In genomic region chr19:55210120-55210493, GRCh38 we compare ENCODE assay signal across 11 cellular contexts. TPM values are rescaled to one million over a fixed set of nuclear protein-coding genes. Genes with fewer than 3 reads are reported as not detected.
DNase-seq lines count a peak whose midpoint lies in the region; ATAC-seq, FAIRE-seq and TF ChIP-seq lines count a peak whose summit lies in the region.
"Had no signal": no experiment of that assay in that cellular context is flagged by ENCODE, and none has a peak within 500 bp of the region (broad histone marks: within the 10 kb centered on the region; RNA-seq: fewer than 3 reads in every experiment).

No MANE protein-coding gene starts in this region.

- peaks cover 18% of the 10 kb centered on the region for H3K79me2 ChIP-seq in K562 (ENCODE audit: control insufficient read depth, insufficient read depth, low read length)

- DNase-seq in COLO668 (lab: John Stamatoyannopoulos, UW; ENCODE audit: unreplicated experiment) (peak; percentile 74), M059J (ENCODE audit: low read depth) (peak; percentile 98), K562 (ENCODE audit: extremely low read depth in 1 of 4, low spot score in 3 of 4) (peak in 1 of 4 experiments; percentile 35), lung (ENCODE audit: low spot score) (no peak)
- DNase-seq in activated CD4-positive, alpha-beta T cell treated with anti-CD3 and anti-CD28 coated beads, Interleukin-2, amount 50 U/mL, for 4 hours: no peak
- DNase-seq: naive B cell; stimulated activated naive B cell treated with anti-CD40 and anti-IgM and Interleukin-4, amounts not matched to agents 10 μg/mL and 1 μg/mL and 100 μg/mL, for 72 hours had no signal

- no peak for TF ChIP-seq CTCF in K562 (IDR thresholded peaks at IDR 0.05 in 2 of 3, conservative IDR thresholded peaks at IDR 0.05 in 1 of 3; ENCODE audit: insufficient read depth in 2 of 3, low read depth in 1 of 3, low read length in 3 of 3)
- no peak for TF ChIP-seq CTCF in lung (IDR thresholded peaks at IDR 0.05; ENCODE audit: control extremely low read depth, extremely low read depth)

- TF ChIP-seq EP300 in K562 (IDR thresholded peaks at IDR 0.05; ENCODE audit: low read length): no peak

- TF ChIP-seq POLR2A in K562 (conservative IDR thresholded peaks at IDR 0.05): no peak

- FAIRE-seq in K562 (lab: Jason Lieb, UNC): peak; percentile 57

- H3K9me1 ChIP-seq in K562 (ENCODE audit: control insufficient read depth, insufficient read depth, low read length): no peaks in the 10 kb centered on the region

- ATAC-seq in K562: no peak
- peak; percentile 35 for ATAC-seq in lung (ENCODE audit: insufficient read depth, low FRiP score)
- no peak for ATAC-seq in GM18861 (IDR thresholded peaks at IDR 0.05; ENCODE audit: unreplicated experiment)
- no peak for ATAC-seq in GM19395 (IDR thresholded peaks at IDR 0.05; ENCODE audit: unreplicated experiment)
- ATAC-seq in GM19397 (IDR thresholded peaks at IDR 0.05; ENCODE audit: unreplicated experiment): no peak
- ATAC-seq: stimulated activated naive B cell treated with anti-CD40 and anti-IgM and Interleukin-4, amounts not matched to agents 10 μg/mL and 1 μg/mL and 100 μg/mL, for 72 hours had no signal

- peaks cover 29 to 30% of the 10 kb centered on the region in 2 experiments for H3K4me1 ChIP-seq in K562 (replicated peaks in 1 of 2; ENCODE audit: control insufficient read depth in 2 of 2, insufficient read depth in 2 of 2, low read length in 2 of 2)
- peaks cover 0 to 2% of the 10 kb centered on the region in 2 donors for H3K4me1 ChIP-seq in lung (ENCODE audit: control insufficient read depth in 2 of 2, insufficient read depth in 2 of 2, low read length in 2 of 2)

- CTCF ChIA-PET in K562 (lab: Yijun Ruan, JAX; ENCODE audit: low intra/inter-chr PET ratio): no interaction called here

- H3K27ac ChIP-seq in K562 (ENCODE audit: extremely low read depth, low read depth, low read length) (0 out of 3 replicates have a peak overlapping the region, but pooled peaks have one; percentile 9), lung (ENCODE audit: low read depth in 1 of 2, low read length in 1 of 2) (peak overlapping the region in 1 of 2 donors; percentile 84)

- H3K9me3 ChIP-seq in K562 (replicated peaks; ENCODE audit: control insufficient read depth, insufficient read depth, low read depth, low read length) (no peaks in the 10 kb centered on the region), lung (ENCODE audit: control insufficient read depth in 2 of 2, insufficient read depth in 1 of 2, low read length in 1 of 2) (peaks cover 2 to 5% of the 10 kb centered on the region in 2 donors)

- no peaks in the 10 kb centered on the region for H4K20me1 ChIP-seq in K562 (replicated peaks; ENCODE audit: control insufficient read depth, insufficient read depth, low read length)

- no TSS peak for BruUV-seq in K562 (replicated peaks; lab: Mats Ljungman, UMichigan)

- H2AFZ ChIP-seq in K562 (ENCODE audit: low read depth, low read length): no peak overlapping the region

- H3K27me3 ChIP-seq in K562 (ENCODE audit: control insufficient read depth in 2 of 2, insufficient read depth in 2 of 2, low read length in 2 of 2) (no peaks in the 10 kb centered on the region), lung (ENCODE audit: control insufficient read depth, insufficient read depth) (no peaks in the 10 kb centered on the region)

- in situ Hi-C loops in K562 (cut with MboI): no loop called here

- WGBS in K562 (ENCODE audit: insufficient coverage, low coverage, missing lambda C conversion rate): 59% methylated on average over 4 of the region's 4 CpGs
- 52 to 71% methylated on average over 4 of the region's 4 CpGs for WGBS in lung, 2 donors

- POLR2A ChIA-PET in K562 (lab: Yijun Ruan, JAX): interaction anchor here (1.3 to 1.8 kb wide), 4 partner anchors 35 to 198 kb away, joined by 3 to 6 read pairs (median 4); partner anchors contain the start of gene UBE2S

- H3K9ac ChIP-seq in K562 (ENCODE audit: insufficient read depth in 1 of 2, low read depth in 2 of 2, low read length in 2 of 2): no peak overlapping the region; a peak in 1 of 4 replicates

- H3K4me2 ChIP-seq in K562 (ENCODE audit: insufficient read depth, low read length): no peak overlapping the region

- H3K4me3 ChIP-seq in K562 (no peak overlapping the region), lung (no peak overlapping the region)

- intact Hi-C loops in K562 (cut with micrococcal nuclease): no loop called here

- no peak for TF ChIP-seq RAD21 in K562 (CRISPR knock-in tag; conservative IDR thresholded peaks at IDR 0.05 in 1 of 2, IDR thresholded peaks at IDR 0.05 in 1 of 2)

- H3K36me3 ChIP-seq in K562 (ENCODE audit: control insufficient read depth, insufficient read depth, low read length) (peaks cover 7% of the 10 kb centered on the region; the same call in 2 of the 3 replicates), lung (ENCODE audit: control insufficient read depth in 2 of 2, insufficient read depth in 2 of 2, low read length in 2 of 2) (no peaks in the 10 kb centered on the region)

RNA-seq across cellular contexts. Expression of gene PTPRH, which starts 0.8 kb away (rescaled TPM):
- 0.79 and 1.5 TPM in 2 replicates for total RNA-seq in M059J (2014; rRNA removed; shearing (Covaris generic))
- total RNA-seq in K562 (2011; cell fraction: chromatin; rRNA removed; ENCODE audit: low replicate concordance): 57.9 and 171 TPM in 2 replicates
- 67.1 and 78.4 TPM in 2 replicates for total RNA-seq in K562 (2011; cell fraction: nucleolus; rRNA removed)
- total RNA-seq in K562 (2011; cell fraction: nucleoplasm; rRNA removed): 53.0 and 59.6 TPM in 2 replicates
- total RNA-seq in K562 (2014; rRNA removed) (24.0 and 36.5 TPM in 2 replicates), K562 (2014; rRNA removed; fragmentation: Illumina TruSeq; extraction: Trizol) (14.7 and 17.6 TPM in 2 replicates), K562 (2015; rRNA removed; fragmentation: Illumina TruSeq; extraction: Trizol) (18.6 and 19.0 TPM in 2 replicates), K562 (2021) (25.5 and 26.4 TPM in 2 replicates), lung (1 to 10 TPM in 1 of 2 donors, under 1 TPM in 1; 0.37 to 1.3 TPM)
- polyA plus RNA-seq in K562 (2011; rRNA removed) (33.6 and 34.3 TPM in 2 replicates), K562 (2014; fragmentation: Illumina TruSeq; extraction: Trizol) (31.2 and 33.2 TPM in 2 replicates), K562 (2014; fragmentation: Nextera tagmentation; extraction: Ambion mirVana) (1 to 10 TPM in 1 of 2 experiments, under 1 TPM in 1; 0.87 to 2.9 TPM), K562 (2014; rRNA removed) (22.7 and 22.8 TPM in 2 replicates), lung (under 1 TPM; 0.22 to 0.65 TPM)
- polyA plus RNA-seq in K562 (2011; cell fraction: cytosol; rRNA removed): 31.6 and 38.9 TPM in 2 replicates
- 66.1 and 111 TPM in 2 replicates for polyA plus RNA-seq in K562 (2011; cell fraction: nucleus; rRNA removed)
- polyA plus RNA-seq in K562 (2012): 19.2 and 61.5 TPM in 2 replicates
- polyA minus RNA-seq in K562 (2011; rRNA and poly(A)+ RNA removed): 34.7 and 44.2 TPM in 2 replicates
- polyA minus RNA-seq in K562 (2011; cell fraction: cytosol; rRNA and poly(A)+ RNA removed): 15.8 and 20.3 TPM in 2 replicates
- polyA minus RNA-seq in K562 (2011; cell fraction: nucleus; rRNA and poly(A)+ RNA removed): 46.6 and 47.5 TPM in 2 replicates

RNA-seq across cellular contexts. Expression of gene TMEM86B, which starts 18.5 kb away (rescaled TPM):
- total RNA-seq in M059J (2014; rRNA removed; shearing (Covaris generic)): 1.2 and 1.7 TPM in 2 replicates
- total RNA-seq in K562 (2011; cell fraction: chromatin; rRNA removed; ENCODE audit: low replicate concordance): 8.0 and 35.1 TPM in 2 replicates
- 26.1 and 32.9 TPM in 2 replicates for total RNA-seq in K562 (2011; cell fraction: nucleolus; rRNA removed)
- total RNA-seq in K562 (2011; cell fraction: nucleoplasm; rRNA removed): 13.7 and 16.3 TPM in 2 replicates
- total RNA-seq in K562 (2014; rRNA removed) (3.9 and 4.6 TPM in 2 replicates), K562 (2014; rRNA removed; fragmentation: Illumina TruSeq; extraction: Trizol) (0.19 and 0.55 TPM in 2 replicates), K562 (2015; rRNA removed; fragmentation: Illumina TruSeq; extraction: Trizol) (2.1 TPM in 2 replicates), K562 (2021) (5.7 and 6.3 TPM in 2 replicates), lung (1 to 10 TPM; 1.8 to 4.7 TPM)
- polyA plus RNA-seq in K562 (2011; rRNA removed) (1.3 and 3.2 TPM in 2 replicates), K562 (2014; fragmentation: Illumina TruSeq; extraction: Trizol) (2.2 and 5.1 TPM in 2 replicates), K562 (2014; fragmentation: Nextera tagmentation; extraction: Ambion mirVana) (under 1 TPM; 0.28 to 0.41 TPM), K562 (2014; rRNA removed) (6.2 and 7.9 TPM in 2 replicates), lung (1 to 10 TPM; 3.9 to 5.3 TPM)
- 2.8 and 7.3 TPM in 2 replicates for polyA plus RNA-seq in K562 (2011; cell fraction: cytosol; rRNA removed)
- polyA plus RNA-seq in K562 (2011; cell fraction: nucleus; rRNA removed): 23.8 and 45.7 TPM in 2 replicates
- polyA plus RNA-seq in K562 (2012): 5.1 and 12.3 TPM in 2 replicates
- polyA minus RNA-seq in K562 (2011; rRNA and poly(A)+ RNA removed): 0.81 and 1.5 TPM in 2 replicates
- polyA minus RNA-seq in K562 (2011; cell fraction: cytosol; rRNA and poly(A)+ RNA removed): 1.2 TPM in 1 of 2 replicates, not detected in the other
- polyA minus RNA-seq in K562 (2011; cell fraction: nucleus; rRNA and poly(A)+ RNA removed): 4.4 and 5.9 TPM in 2 replicates

RNA-seq across cellular contexts. Expression of gene SYT5, which starts 30.0 kb away (rescaled TPM):
- not detected in 2 replicates for total RNA-seq in M059J (2014; rRNA removed; shearing (Covaris generic))
- total RNA-seq in K562 (2011; cell fraction: chromatin; rRNA removed; ENCODE audit: low replicate concordance): 8.2 and 12.8 TPM in 2 replicates
- 5.1 and 5.5 TPM in 2 replicates for total RNA-seq in K562 (2011; cell fraction: nucleolus; rRNA removed)
- 8.5 and 9.7 TPM in 2 replicates for total RNA-seq in K562 (2011; cell fraction: nucleoplasm; rRNA removed)
- total RNA-seq in K562 (2014; rRNA removed): 9.9 and 15.7 TPM in 2 replicates
- total RNA-seq in K562 (2014; rRNA removed; fragmentation: Illumina TruSeq; extraction: Trizol): 8.8 and 9.8 TPM in 2 replicates
- total RNA-seq in K562 (2015; rRNA removed; fragmentation: Illumina TruSeq; extraction: Trizol): 6.6 and 7.2 TPM in 2 replicates
- total RNA-seq in K562 (2021): 19.9 and 20.9 TPM in 2 replicates
- polyA plus RNA-seq in K562 (2011; rRNA removed): 3.9 and 5.0 TPM in 2 replicates
- polyA plus RNA-seq in K562 (2011; cell fraction: cytosol; rRNA removed): 4.3 and 6.8 TPM in 2 replicates
- polyA plus RNA-seq in K562 (2011; cell fraction: nucleus; rRNA removed): 5.3 and 5.7 TPM in 2 replicates
- 15.2 and 38.7 TPM in 2 replicates for polyA plus RNA-seq in K562 (2012)
- 18.0 and 19.4 TPM in 2 replicates for polyA plus RNA-seq in K562 (2014; fragmentation: Illumina TruSeq; extraction: Trizol)
- 1 to 10 TPM; 1.3 to 2.1 TPM for polyA plus RNA-seq in K562 (2014; fragmentation: Nextera tagmentation; extraction: Ambion mirVana)
- polyA plus RNA-seq in K562 (2014; rRNA removed): 14.2 and 15.2 TPM in 2 replicates
- 2.4 and 5.1 TPM in 2 replicates for polyA minus RNA-seq in K562 (2011; rRNA and poly(A)+ RNA removed)
- polyA minus RNA-seq in K562 (2011; cell fraction: cytosol; rRNA and poly(A)+ RNA removed): 8.4 and 13.2 TPM in 2 replicates
- polyA minus RNA-seq in K562 (2011; cell fraction: nucleus; rRNA and poly(A)+ RNA removed): 3.1 and 3.4 TPM in 2 replicates
- total RNA-seq in lung: under 1 TPM; 0.06 to 0.40 TPM
- under 1 TPM in 1 of 2 donors, not detected in 1; 0.33 TPM for polyA plus RNA-seq in lung
- total RNA-seq: activated naive CD4-positive, alpha-beta T cell treated with anti-CD3 and anti-CD28 coated beads, Interleukin-2, amount 50 U/mL, for 72 hours had no signal

RNA-seq across cellular contexts. Expression of gene DNAAF3, which starts 43.7 kb away (rescaled TPM):
- 0.44 and 4.0 TPM in 2 replicates for total RNA-seq in M059J (2014; rRNA removed; shearing (Covaris generic))
- total RNA-seq in K562 (2011; cell fraction: chromatin; rRNA removed; ENCODE audit: low replicate concordance): 9.1 and 32.2 TPM in 2 replicates
- total RNA-seq in K562 (2011; cell fraction: nucleolus; rRNA removed): 17.6 and 19.3 TPM in 2 replicates
- 17.8 and 22.7 TPM in 2 replicates for total RNA-seq in K562 (2011; cell fraction: nucleoplasm; rRNA removed)
- total RNA-seq in K562 (2014; rRNA removed) (49.8 and 66.8 TPM in 2 replicates), K562 (2014; rRNA removed; fragmentation: Illumina TruSeq; extraction: Trizol) (19.7 and 21.6 TPM in 2 replicates), K562 (2015; rRNA removed; fragmentation: Illumina TruSeq; extraction: Trizol) (27.6 and 28.5 TPM in 2 replicates), K562 (2021) (43.0 and 44.3 TPM in 2 replicates), lung (10 to 100 TPM; 16.4 to 52.3 TPM)
- polyA plus RNA-seq in K562 (2011; rRNA removed) (29.3 and 46.8 TPM in 2 replicates), K562 (2014; fragmentation: Illumina TruSeq; extraction: Trizol) (61.5 and 67.6 TPM in 2 replicates), K562 (2014; fragmentation: Nextera tagmentation; extraction: Ambion mirVana) (10 to 100 TPM; 29.7 to 54.4 TPM), K562 (2014; rRNA removed) (50.2 and 65.0 TPM in 2 replicates), lung (10 to 100 TPM; 10.9 to 11.0 TPM)
- 84.8 and 128 TPM in 2 replicates for polyA plus RNA-seq in K562 (2011; cell fraction: cytosol; rRNA removed)
- polyA plus RNA-seq in K562 (2011; cell fraction: nucleus; rRNA removed): 48.2 and 66.5 TPM in 2 replicates
- 41.3 and 45.3 TPM in 2 replicates for polyA plus RNA-seq in K562 (2012)
- 7.2 and 9.1 TPM in 2 replicates for polyA minus RNA-seq in K562 (2011; rRNA and poly(A)+ RNA removed)
- 18.7 and 19.0 TPM in 2 replicates for polyA minus RNA-seq in K562 (2011; cell fraction: cytosol; rRNA and poly(A)+ RNA removed)
- polyA minus RNA-seq in K562 (2011; cell fraction: nucleus; rRNA and poly(A)+ RNA removed): 7.1 and 10.8 TPM in 2 replicates

RNA-seq across cellular contexts. Expression of gene PPP6R1, which starts 48.7 kb away (rescaled TPM):
- 23.9 and 48.8 TPM in 2 replicates for total RNA-seq in M059J (2014; rRNA removed; shearing (Covaris generic))
- total RNA-seq in K562 (2011; cell fraction: chromatin; rRNA removed; ENCODE audit: low replicate concordance): 138 and 331 TPM in 2 replicates
- 170 and 181 TPM in 2 replicates for total RNA-seq in K562 (2011; cell fraction: nucleolus; rRNA removed)
- 119 and 126 TPM in 2 replicates for total RNA-seq in K562 (2011; cell fraction: nucleoplasm; rRNA removed)
- 58.3 and 78.9 TPM in 2 replicates for total RNA-seq in K562 (2014; rRNA removed)
- 25.5 and 28.1 TPM in 2 replicates for total RNA-seq in K562 (2014; rRNA removed; fragmentation: Illumina TruSeq; extraction: Trizol)
- 37.2 and 39.6 TPM in 2 replicates for total RNA-seq in K562 (2015; rRNA removed; fragmentation: Illumina TruSeq; extraction: Trizol)
- 115 and 135 TPM in 2 replicates for total RNA-seq in K562 (2021)
- polyA plus RNA-seq in K562 (2011; rRNA removed): 37.0 and 59.5 TPM in 2 replicates
- polyA plus RNA-seq in K562 (2011; cell fraction: cytosol; rRNA removed): 51.6 and 73.6 TPM in 2 replicates
- polyA plus RNA-seq in K562 (2011; cell fraction: nucleus; rRNA removed): 101 and 109 TPM in 2 replicates
- 69.7 and 88.1 TPM in 2 replicates for polyA plus RNA-seq in K562 (2012)
- 42.6 and 75.6 TPM in 2 replicates for polyA plus RNA-seq in K562 (2014; fragmentation: Illumina TruSeq; extraction: Trizol)
- polyA plus RNA-seq in K562 (2014; fragmentation: Nextera tagmentation; extraction: Ambion mirVana): under 1 TPM; 0.48 to 0.89 TPM
- 72.9 and 82.6 TPM in 2 replicates for polyA plus RNA-seq in K562 (2014; rRNA removed)
- 47.1 and 60.9 TPM in 2 replicates for polyA minus RNA-seq in K562 (2011; rRNA and poly(A)+ RNA removed)
- 68.7 and 77.1 TPM in 2 replicates for polyA minus RNA-seq in K562 (2011; cell fraction: cytosol; rRNA and poly(A)+ RNA removed)
- 31.9 and 52.0 TPM in 2 replicates for polyA minus RNA-seq in K562 (2011; cell fraction: nucleus; rRNA and poly(A)+ RNA removed)
- total RNA-seq in lung: 10 to 100 TPM; 37.3 to 86.3 TPM
- polyA plus RNA-seq in lung: 10 to 100 TPM; 37.8 to 58.4 TPM

Comparison
In these comparisons a context has a peak if more than half of its experiments do, and no peak if none do; other contexts are left out.
1. DNase-seq: peak in COLO668 (single experiment) and M059J (single experiment); none in lung (single experiment) and activated CD4-positive, alpha-beta T cell treated with anti-CD3 and anti-CD28 coated beads, Interleukin-2, amount 50 U/mL, for 4 hours (0 of 2).